Comparison of ENCODE assay signal across 8 cellular contexts in the genomic region with DNA sequence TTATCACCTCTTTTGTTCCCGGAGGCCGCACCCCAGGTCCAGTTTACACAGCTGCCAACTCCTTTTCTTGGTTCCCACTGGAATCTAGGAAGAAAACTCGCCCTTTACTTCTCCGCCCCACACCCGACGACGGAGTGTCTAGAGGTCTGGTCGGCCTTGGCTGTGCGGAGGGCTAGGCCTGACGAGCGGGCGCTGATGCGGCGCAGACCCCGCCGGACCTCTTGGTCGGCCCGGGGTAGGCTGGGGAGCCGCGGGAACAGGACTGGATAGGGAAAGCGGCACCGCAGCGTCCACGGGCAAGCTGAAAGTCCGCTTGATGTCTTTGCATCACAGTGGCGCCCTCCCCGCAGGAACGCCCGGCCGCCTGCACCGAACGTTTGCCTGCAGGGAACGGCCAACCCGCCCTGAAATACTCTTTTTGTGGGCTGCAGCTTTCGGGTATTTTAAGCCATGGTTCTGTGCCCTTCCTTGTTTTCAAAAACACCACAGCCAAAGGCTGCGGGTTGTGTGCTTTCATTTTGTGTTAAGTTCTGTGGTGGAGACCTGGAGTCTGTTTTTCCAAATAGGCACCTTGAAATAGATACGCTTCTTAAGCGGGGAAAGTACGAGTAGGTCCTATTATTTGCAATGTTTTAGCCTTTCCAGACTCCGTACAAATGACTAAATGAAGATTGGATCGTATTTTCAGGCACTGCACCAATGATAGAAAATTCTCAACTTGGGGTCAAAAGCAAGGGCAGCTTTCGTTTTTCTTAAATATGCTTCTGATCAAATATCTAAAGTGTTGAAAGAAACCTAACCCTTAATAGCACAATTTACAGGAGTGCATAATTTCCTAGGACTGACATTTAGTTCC. TPM values are rescaled to one million over a fixed set of nuclear protein-coding genes. Genes with fewer than 3 reads are reported as not detected.
DNase-seq lines count a peak whose midpoint lies in the region; ATAC-seq and TF ChIP-seq lines count a peak whose summit lies in the region.

No MANE protein-coding gene starts in this region.

- H3K9me3 Mint-ChIP-seq in endothelial cell (ENCODE audit: unreplicated experiment) (no peaks in the 10 kb centered on the region), mesothelial cell of epicardium (peaks cover 4% of the 10 kb centered on the region)
- no peaks in the 10 kb centered on the region for H3K9me3 Mint-ChIP-seq in stimulated activated naive B cell treated with anti-CD40 and anti-IgM and Interleukin-4, amounts not matched to agents 10 μg/mL and 1 μg/mL and 100 μg/mL, for 72 hours

- H3K4me1 Mint-ChIP-seq in endothelial cell (ENCODE audit: unreplicated experiment) (peaks cover 27% of the 10 kb centered on the region), mesothelial cell of epicardium (peaks cover 49% of the 10 kb centered on the region)
- H3K4me1 Mint-ChIP-seq in stimulated activated naive B cell treated with anti-CD40 and anti-IgM and Interleukin-4, amounts not matched to agents 10 μg/mL and 1 μg/mL and 100 μg/mL, for 72 hours, result peaks cover 17 to 43% of the 10 kb centered on the region in 2 donors

- peak; percentile 21 for ATAC-seq in HG02798 (IDR thresholded peaks at IDR 0.05; ENCODE audit: poor library complexity, unreplicated experiment)
- ATAC-seq in stimulated activated naive B cell treated with anti-CD40 and anti-IgM and Interleukin-4, amounts not matched to agents 10 μg/mL and 1 μg/mL and 100 μg/mL, for 72 hours (replicated peaks), result peak; percentile 40 to 41

- H3K4me3 Mint-ChIP-seq in endothelial cell (ENCODE audit: unreplicated experiment), result peak overlapping the region; percentile 99
- H3K4me3 Mint-ChIP-seq in mesothelial cell of epicardium, result peak overlapping the region; percentile 97
- peak overlapping the region; percentile 95 to 98 for H3K4me3 Mint-ChIP-seq in stimulated activated naive B cell treated with anti-CD40 and anti-IgM and Interleukin-4, amounts not matched to agents 10 μg/mL and 1 μg/mL and 100 μg/mL, for 72 hours

- DNase-seq in NCI-H524 (lab: John Stamatoyannopoulos, UW), result peak; percentile 46 to 48
- DNase-seq in NCI-H524 treated with DMSO at 0.1 percent for 48 hours (lab: John Stamatoyannopoulos, UW), result no peak
- DNase-seq in NCI-H2029 treated with DMSO at 0.1 percent for 48 hours (lab: John Stamatoyannopoulos, UW), result peak; percentile 16
- peak; percentile 54 to 59 for DNase-seq in activated CD4-positive, alpha-beta T cell treated with anti-CD3 and anti-CD28 coated beads, Interleukin-2, amount 50 U/mL, for 48 hours
- peak; percentile 68 for DNase-seq in endothelial cell (ENCODE audit: low spot score)
- peak; percentile 40 to 71 for DNase-seq in mesothelial cell of epicardium (ENCODE audit: low spot score in 2 of 2, unreplicated experiment in 2 of 2)
- no peak for DNase-seq in stimulated activated naive B cell treated with anti-CD40 and anti-IgM and Interleukin-4, amounts not matched to agents 10 μg/mL and 1 μg/mL and 100 μg/mL, for 72 hours

- peak overlapping the region; percentile 99 for H3K27ac Mint-ChIP-seq in endothelial cell (ENCODE audit: unreplicated experiment)
- peak overlapping the region; percentile 99 for H3K27ac Mint-ChIP-seq in mesothelial cell of epicardium
- peak overlapping the region; percentile 98 for H3K27ac Mint-ChIP-seq in stimulated activated naive B cell treated with anti-CD40 and anti-IgM and Interleukin-4, amounts not matched to agents 10 μg/mL and 1 μg/mL and 100 μg/mL, for 72 hours

- TF ChIP-seq CTCF in endothelial cell (IDR thresholded peaks at IDR 0.05; ENCODE audit: unreplicated experiment) (no peak), mesothelial cell of epicardium (IDR thresholded peaks at IDR 0.05; ENCODE audit: unreplicated experiment) (no peak)

- H3K27me3 Mint-ChIP-seq in endothelial cell (ENCODE audit: unreplicated experiment) (peaks cover 4% of the 10 kb centered on the region), mesothelial cell of epicardium (ENCODE audit: low read depth) (no peaks in the 10 kb centered on the region)
- H3K27me3 Mint-ChIP-seq in stimulated activated naive B cell treated with anti-CD40 and anti-IgM and Interleukin-4, amounts not matched to agents 10 μg/mL and 1 μg/mL and 100 μg/mL, for 72 hours, result no peaks in the 10 kb centered on the region

- H3K36me3 Mint-ChIP-seq in endothelial cell (ENCODE audit: low read depth, unreplicated experiment) (peaks cover 12% of the 10 kb centered on the region), mesothelial cell of epicardium (peaks cover 12% of the 10 kb centered on the region)
- H3K36me3 Mint-ChIP-seq in stimulated activated naive B cell treated with anti-CD40 and anti-IgM and Interleukin-4, amounts not matched to agents 10 μg/mL and 1 μg/mL and 100 μg/mL, for 72 hours, result peaks cover 18 to 32% of the 10 kb centered on the region in 2 donors

RNA-seq across cellular contexts. Expression of a gene that starts 0.9 kb away (rescaled TPM):
- total RNA-seq in endothelial cell (ENCODE audit: unreplicated experiment) (55.0 TPM), mesothelial cell of epicardium (116 to 120 TPM (median 120 TPM) in 3 replicates)

RNA-seq across cellular contexts. Expression of a gene that starts 50.0 kb away (rescaled TPM):
- total RNA-seq in endothelial cell (ENCODE audit: unreplicated experiment) (1,184 TPM), mesothelial cell of epicardium (1,220 to 1,246 TPM (median 1,239 TPM) in 3 replicates)

Comparison
In these comparisons a context has a peak if more than half of its experiments do, and no peak if none do; other contexts are left out.
1. DNase-seq: peak in NCI-H524 (2 of 2), NCI-H2029 treated with DMSO at 0.1 percent for 48 hours (single experiment), activated CD4-positive, alpha-beta T cell treated with anti-CD3 and anti-CD28 coated beads, Interleukin-2, amount 50 U/mL, for 48 hours (2 of 2), endothelial cell (single experiment) and mesothelial cell of epicardium (2 of 2); none in NCI-H524 treated with DMSO at 0.1 percent for 48 hours (single experiment) and stimulated activated naive B cell treated with anti-CD40 and anti-IgM and Interleukin-4, amounts not matched to agents 10 μg/mL and 1 μg/mL and 100 μg/mL, for 72 hours (single experiment).
2. Peak in every context shown above with its lines, with median percentiles within 50 percentile points of each other: H3K27ac Mint-ChIP-seq and H3K4me3 Mint-ChIP-seq.